ENCODE assay signal across 1 cellular context in the genomic region with DNA sequence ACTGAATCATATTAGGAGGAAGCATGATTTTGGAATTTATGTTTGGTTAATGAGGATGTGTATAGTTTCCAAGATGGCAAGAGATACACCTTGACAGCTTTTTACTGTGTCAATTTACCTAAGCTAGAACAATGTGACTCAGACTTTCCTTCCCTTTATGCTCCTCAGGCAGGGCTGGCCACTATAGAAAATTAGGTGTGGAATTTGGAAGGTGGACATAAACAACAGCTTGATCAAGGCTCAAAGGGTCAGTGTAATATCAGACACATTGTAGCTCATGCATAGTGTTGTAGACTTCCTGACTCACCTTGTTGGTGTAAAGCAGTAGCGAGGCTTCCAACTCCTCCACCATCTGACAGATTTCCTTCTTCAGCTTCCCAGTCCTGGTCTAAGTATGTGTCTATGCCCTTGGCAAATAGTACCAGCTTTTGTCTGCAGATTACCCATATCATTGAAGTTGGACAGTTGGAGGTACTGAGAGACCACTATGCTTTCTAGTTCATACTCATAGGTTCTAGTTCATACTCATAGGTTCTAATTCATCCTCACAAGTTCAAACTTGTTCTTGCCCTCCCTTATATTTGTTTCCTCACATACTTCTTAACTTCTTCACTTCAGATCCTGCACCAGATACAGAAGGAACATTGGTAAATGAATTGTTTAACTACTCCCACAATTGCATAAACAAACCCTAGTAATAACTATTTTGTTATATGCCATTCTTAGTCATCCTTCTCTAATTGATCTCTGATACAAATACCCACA.
TF ChIP-seq lines count a peak whose summit lies in the region.

No MANE protein-coding gene starts in this region.

TF ChIP-seq in GM23338, 12 proteins besides CTCF, POLR2A, EP300 and RAD21 (continued from another document):
- TF ChIP-seq, protein P1, sequence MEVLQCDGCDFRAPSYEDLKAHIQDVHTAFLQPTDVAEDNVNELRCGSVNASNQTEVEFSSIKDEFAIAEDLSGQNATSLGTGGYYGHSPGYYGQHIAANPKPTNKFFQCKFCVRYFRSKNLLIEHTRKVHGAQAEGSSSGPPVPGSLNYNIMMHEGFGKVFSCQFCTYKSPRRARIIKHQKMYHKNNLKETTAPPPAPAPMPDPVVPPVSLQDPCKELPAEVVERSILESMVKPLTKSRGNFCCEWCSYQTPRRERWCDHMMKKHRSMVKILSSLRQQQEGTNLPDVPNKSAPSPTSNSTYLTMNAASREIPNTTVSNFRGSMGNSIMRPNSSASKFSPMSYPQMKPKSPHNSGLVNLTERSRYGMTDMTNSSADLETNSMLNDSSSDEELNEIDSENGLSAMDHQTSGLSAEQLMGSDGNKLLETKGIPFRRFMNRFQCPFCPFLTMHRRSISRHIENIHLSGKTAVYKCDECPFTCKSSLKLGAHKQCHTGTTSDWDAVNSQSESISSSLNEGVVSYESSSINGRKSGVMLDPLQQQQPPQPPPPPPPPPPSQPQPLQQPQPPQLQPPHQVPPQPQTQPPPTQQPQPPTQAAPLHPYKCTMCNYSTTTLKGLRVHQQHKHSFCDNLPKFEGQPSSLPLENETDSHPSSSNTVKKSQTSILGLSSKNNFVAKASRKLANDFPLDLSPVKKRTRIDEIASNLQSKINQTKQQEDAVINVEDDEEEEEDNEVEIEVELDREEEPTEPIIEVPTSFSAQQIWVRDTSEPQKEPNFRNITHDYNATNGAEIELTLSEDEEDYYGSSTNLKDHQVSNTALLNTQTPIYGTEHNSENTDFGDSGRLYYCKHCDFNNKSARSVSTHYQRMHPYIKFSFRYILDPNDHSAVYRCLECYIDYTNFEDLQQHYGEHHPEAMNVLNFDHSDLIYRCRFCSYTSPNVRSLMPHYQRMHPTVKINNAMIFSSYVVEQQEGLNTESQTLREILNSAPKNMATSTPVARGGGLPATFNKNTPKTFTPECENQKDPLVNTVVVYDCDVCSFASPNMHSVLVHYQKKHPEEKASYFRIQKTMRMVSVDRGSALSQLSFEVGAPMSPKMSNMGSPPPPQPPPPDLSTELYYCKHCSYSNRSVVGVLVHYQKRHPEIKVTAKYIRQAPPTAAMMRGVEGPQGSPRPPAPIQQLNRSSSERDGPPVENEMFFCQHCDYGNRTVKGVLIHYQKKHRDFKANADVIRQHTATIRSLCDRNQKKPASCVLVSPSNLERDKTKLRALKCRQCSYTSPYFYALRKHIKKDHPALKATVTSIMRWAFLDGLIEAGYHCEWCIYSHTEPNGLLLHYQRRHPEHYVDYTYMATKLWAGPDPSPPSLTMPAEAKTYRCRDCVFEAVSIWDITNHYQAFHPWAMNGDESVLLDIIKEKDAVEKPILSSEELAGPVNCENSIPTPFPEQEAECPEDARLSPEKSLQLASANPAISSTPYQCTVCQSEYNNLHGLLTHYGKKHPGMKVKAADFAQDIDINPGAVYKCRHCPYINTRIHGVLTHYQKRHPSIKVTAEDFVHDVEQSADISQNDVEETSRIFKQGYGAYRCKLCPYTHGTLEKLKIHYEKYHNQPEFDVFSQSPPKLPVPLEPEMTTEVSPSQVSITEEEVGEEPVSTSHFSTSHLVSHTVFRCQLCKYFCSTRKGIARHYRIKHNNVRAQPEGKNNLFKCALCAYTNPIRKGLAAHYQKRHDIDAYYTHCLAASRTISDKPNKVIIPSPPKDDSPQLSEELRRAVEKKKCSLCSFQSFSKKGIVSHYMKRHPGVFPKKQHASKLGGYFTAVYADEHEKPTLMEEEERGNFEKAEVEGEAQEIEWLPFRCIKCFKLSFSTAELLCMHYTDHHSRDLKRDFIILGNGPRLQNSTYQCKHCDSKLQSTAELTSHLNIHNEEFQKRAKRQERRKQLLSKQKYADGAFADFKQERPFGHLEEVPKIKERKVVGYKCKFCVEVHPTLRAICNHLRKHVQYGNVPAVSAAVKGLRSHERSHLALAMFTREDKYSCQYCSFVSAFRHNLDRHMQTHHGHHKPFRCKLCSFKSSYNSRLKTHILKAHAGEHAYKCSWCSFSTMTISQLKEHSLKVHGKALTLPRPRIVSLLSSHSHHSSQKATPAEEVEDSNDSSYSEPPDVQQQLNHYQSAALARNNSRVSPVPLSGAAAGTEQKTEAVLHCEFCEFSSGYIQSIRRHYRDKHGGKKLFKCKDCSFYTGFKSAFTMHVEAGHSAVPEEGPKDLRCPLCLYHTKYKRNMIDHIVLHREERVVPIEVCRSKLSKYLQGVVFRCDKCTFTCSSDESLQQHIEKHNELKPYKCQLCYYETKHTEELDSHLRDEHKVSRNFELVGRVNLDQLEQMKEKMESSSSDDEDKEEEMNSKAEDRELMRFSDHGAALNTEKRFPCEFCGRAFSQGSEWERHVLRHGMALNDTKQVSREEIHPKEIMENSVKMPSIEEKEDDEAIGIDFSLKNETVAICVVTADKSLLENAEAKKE (CRISPR knock-in tag; IDR thresholded peaks at IDR 0.05) = no peak
- TF ChIP-seq EZH2phosphoT487 (IDR thresholded peaks at IDR 0.05; ENCODE audit: unreplicated experiment) (no peak), STAT1 (IDR thresholded peaks at IDR 0.05; ENCODE audit: unreplicated experiment) (no peak), ZNF331 (CRISPR knock-in tag; IDR thresholded peaks at IDR 0.05; ENCODE audit: low read depth) (no peak), EZH2 (IDR thresholded peaks at IDR 0.05; ENCODE audit: low read depth, unreplicated experiment) (no peak), ZNF114 (CRISPR knock-in tag; IDR thresholded peaks at IDR 0.05) (no peak), POLR2AphosphoS5 (IDR thresholded peaks at IDR 0.05; ENCODE audit: low read depth) (no peak), JUNB (IDR thresholded peaks at IDR 0.05; ENCODE audit: unreplicated experiment) (no peak), CREB1 (CRISPR knock-in tag; IDR thresholded peaks at IDR 0.05; ENCODE audit: low read depth) (no peak)
- TF ChIP-seq, protein P2, sequence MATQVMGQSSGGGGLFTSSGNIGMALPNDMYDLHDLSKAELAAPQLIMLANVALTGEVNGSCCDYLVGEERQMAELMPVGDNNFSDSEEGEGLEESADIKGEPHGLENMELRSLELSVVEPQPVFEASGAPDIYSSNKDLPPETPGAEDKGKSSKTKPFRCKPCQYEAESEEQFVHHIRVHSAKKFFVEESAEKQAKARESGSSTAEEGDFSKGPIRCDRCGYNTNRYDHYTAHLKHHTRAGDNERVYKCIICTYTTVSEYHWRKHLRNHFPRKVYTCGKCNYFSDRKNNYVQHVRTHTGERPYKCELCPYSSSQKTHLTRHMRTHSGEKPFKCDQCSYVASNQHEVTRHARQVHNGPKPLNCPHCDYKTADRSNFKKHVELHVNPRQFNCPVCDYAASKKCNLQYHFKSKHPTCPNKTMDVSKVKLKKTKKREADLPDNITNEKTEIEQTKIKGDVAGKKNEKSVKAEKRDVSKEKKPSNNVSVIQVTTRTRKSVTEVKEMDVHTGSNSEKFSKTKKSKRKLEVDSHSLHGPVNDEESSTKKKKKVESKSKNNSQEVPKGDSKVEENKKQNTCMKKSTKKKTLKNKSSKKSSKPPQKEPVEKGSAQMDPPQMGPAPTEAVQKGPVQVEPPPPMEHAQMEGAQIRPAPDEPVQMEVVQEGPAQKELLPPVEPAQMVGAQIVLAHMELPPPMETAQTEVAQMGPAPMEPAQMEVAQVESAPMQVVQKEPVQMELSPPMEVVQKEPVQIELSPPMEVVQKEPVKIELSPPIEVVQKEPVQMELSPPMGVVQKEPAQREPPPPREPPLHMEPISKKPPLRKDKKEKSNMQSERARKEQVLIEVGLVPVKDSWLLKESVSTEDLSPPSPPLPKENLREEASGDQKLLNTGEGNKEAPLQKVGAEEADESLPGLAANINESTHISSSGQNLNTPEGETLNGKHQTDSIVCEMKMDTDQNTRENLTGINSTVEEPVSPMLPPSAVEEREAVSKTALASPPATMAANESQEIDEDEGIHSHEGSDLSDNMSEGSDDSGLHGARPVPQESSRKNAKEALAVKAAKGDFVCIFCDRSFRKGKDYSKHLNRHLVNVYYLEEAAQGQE (IDR thresholded peaks at IDR 0.05; ENCODE audit: unreplicated experiment) = no peak
